ENCODE assay signal across 9 cellular contexts in the genomic region with DNA sequence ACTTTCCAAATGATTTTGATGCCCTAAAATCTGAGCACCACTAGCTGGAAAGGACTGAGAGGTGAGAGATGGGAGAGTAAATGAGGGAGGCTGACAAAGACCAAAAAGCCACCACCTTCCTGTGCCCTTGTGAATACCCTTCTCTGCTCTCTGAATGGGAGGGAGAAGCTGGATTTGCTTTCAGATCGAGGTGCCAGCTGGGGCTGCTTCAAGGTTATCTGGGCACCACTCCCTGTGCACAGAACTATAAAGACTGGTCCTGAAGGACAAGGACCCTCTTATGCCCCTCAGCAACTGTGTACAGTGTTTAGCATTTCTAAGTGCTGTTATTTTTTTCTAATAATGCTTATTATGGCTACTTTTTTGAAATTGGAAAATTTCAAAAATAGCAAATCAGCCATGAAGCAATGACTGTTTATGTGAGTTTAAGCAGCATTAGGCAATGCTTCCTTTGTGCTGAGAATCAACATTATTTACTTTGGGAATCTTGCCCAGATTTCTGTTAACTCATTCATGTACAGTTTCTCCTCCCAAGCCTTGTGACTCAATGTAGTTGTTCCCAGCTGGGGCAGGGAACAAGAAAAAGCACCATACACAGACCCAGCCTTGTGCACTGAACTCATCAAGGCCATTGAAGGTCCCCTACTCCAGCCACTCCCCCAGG. TPM values are rescaled to one million over a fixed set of nuclear protein-coding genes. Genes with fewer than 3 reads are reported as not detected.
DNase-seq lines count a peak whose midpoint lies in the region; TF ChIP-seq lines count a peak whose summit lies in the region.
"Had no signal": no experiment of that assay in that cellular context is flagged by ENCODE, and none has a peak within 500 bp of the region (broad histone marks: within the 10 kb centered on the region; RNA-seq: fewer than 3 reads in every experiment).

No MANE protein-coding gene starts in this region.

- intact Hi-C loops in posterior vena cava (cut with DNase I) = loop anchor here in 1 of 2 donors (2.0 kb wide), 1 partner anchor 33 kb away; no protein-coding TSS in a partner anchor

- no peak overlapping the region for H4K12ac ChIP-seq in trophoblast cell (ENCODE audit: low read depth, low read length)

- H3K4ac ChIP-seq in trophoblast cell (ENCODE audit: low read depth, low read length) = no peak overlapping the region

- WGBS in trophoblast cell (ENCODE audit: extremely low coverage, insufficient coverage, insufficient read length) = no CpG with 5 or more reads among the region's 1 CpG

- no peaks in the 10 kb centered on the region for H3K36me3 ChIP-seq in trophoblast cell (ENCODE audit: control insufficient read depth in 1 of 2, insufficient read depth in 2 of 2, low read length in 2 of 2)

- no peak overlapping the region for H3K18ac ChIP-seq in trophoblast cell (ENCODE audit: low read length)

- H2AK5ac ChIP-seq in trophoblast cell (ENCODE audit: low read length) = no peak overlapping the region

- no peaks in the 10 kb centered on the region for H3K27me3 ChIP-seq in trophoblast cell (ENCODE audit: insufficient read depth, low read length)

- H3K79me1 ChIP-seq in trophoblast cell (ENCODE audit: low read length) = no peaks in the 10 kb centered on the region

- H3K9me3 ChIP-seq in trophoblast cell (ENCODE audit: insufficient read depth, low read depth, low read length) = no peaks in the 10 kb centered on the region

- H2BK5ac ChIP-seq in trophoblast cell (ENCODE audit: low read depth, low read length, poor library complexity) = no peak overlapping the region

- H3K4me3 ChIP-seq in fibroblast of pulmonary artery (replicated peaks; ENCODE audit: low read depth, low read length) = peak overlapping the region; percentile 29
- H3K4me3 ChIP-seq in trophoblast cell (ENCODE audit: low read depth, low read length) = no peak overlapping the region

- H2BK12ac ChIP-seq in trophoblast cell (ENCODE audit: low read length) = no peak overlapping the region

- peak; percentile 76 for DNase-seq in DMS79 treated with DMSO at 0.1 percent for 48 hours (lab: John Stamatoyannopoulos, UW)
- DNase-seq in RPMI7951 (ENCODE audit: low read depth) = peak; percentile 83
- peak; percentile 95 for DNase-seq in fibroblast of pulmonary artery (ENCODE audit: low read depth)
- peak; percentile 49 for DNase-seq in pulmonary artery endothelial cell (ENCODE audit: low read depth, low spot score)
- no peak for DNase-seq in posterior vena cava (ENCODE audit: low spot score)
- no peak for DNase-seq in OCI-M2 (lab: John Stamatoyannopoulos, UW; ENCODE audit: unreplicated experiment)
- DNase-seq in trophoblast cell = no peak
- DNase-seq in NCI-H2227 treated with DMSO at 0.1 percent for 48 hours (lab: John Stamatoyannopoulos, UW) = no peak
- DNase-seq: naive B cell had no signal

- H2BK120ac ChIP-seq in trophoblast cell (ENCODE audit: insufficient read depth, low read length, poor library complexity) = no peak overlapping the region

- H2AFZ ChIP-seq in trophoblast cell (ENCODE audit: insufficient read depth, low read length, poor library complexity) = no peak overlapping the region

- no peak overlapping the region for H4K91ac ChIP-seq in trophoblast cell (ENCODE audit: low read depth, low read length)

- H4K8ac ChIP-seq in trophoblast cell (ENCODE audit: low read depth, low read length) = no peak overlapping the region

- no peak overlapping the region for H3K27ac ChIP-seq in trophoblast cell (ENCODE audit: low read depth, low read length)

- no peak overlapping the region for H3K4me2 ChIP-seq in trophoblast cell (ENCODE audit: low read length)

- H3K23ac ChIP-seq in trophoblast cell (ENCODE audit: low read length) = no peak overlapping the region

- H3K79me2 ChIP-seq in trophoblast cell (ENCODE audit: control insufficient read depth, insufficient read depth, low read length, poor library complexity) = no peaks in the 10 kb centered on the region

- peaks cover 0 to 3% of the 10 kb centered on the region in 2 experiments for H3K4me1 ChIP-seq in trophoblast cell (ENCODE audit: control insufficient read depth in 1 of 2, insufficient read depth in 2 of 2, low read length in 2 of 2)

- H3K14ac ChIP-seq in trophoblast cell (ENCODE audit: low read length) = no peak overlapping the region

- H3K9ac ChIP-seq in trophoblast cell (ENCODE audit: low read length) = no peak overlapping the region

- TF ChIP-seq CTCF in fibroblast of pulmonary artery (IDR thresholded peaks at IDR 0.05; ENCODE audit: low read length, missing control alignments) = no peak

RNA-seq across cellular contexts. Expression of a gene that starts 37.4 kb away (rescaled TPM):
- 94.5 and 96.8 TPM in 2 replicates for total RNA-seq in RPMI7951 (2014; rRNA removed; shearing (Covaris generic))
- 271 and 343 TPM in 2 replicates for total RNA-seq in pulmonary artery endothelial cell
- total RNA-seq in posterior vena cava = 100 to 1,000 TPM; 124 to 160 TPM
- polyA plus RNA-seq in trophoblast cell (2013) = 165 and 171 TPM in 2 replicates

Comparison
In these comparisons a context has a peak if more than half of its experiments do, and no peak if none do; other contexts are left out.
1. DNase-seq: peak in DMS79 treated with DMSO at 0.1 percent for 48 hours (single experiment), RPMI7951 (single experiment), fibroblast of pulmonary artery (single experiment) and pulmonary artery endothelial cell (single experiment); none in posterior vena cava (single experiment), OCI-M2 (single experiment), trophoblast cell (0 of 2) and NCI-H2227 treated with DMSO at 0.1 percent for 48 hours (single experiment).